ENCODE assay signal across 31 cellular contexts in genomic region chr7:80526472-80526871, GRCh38. TPM values are rescaled to one million over a fixed set of nuclear protein-coding genes. Genes with fewer than 3 reads are reported as not detected.
"Had no signal": no experiment of that assay in that cellular context is flagged by ENCODE, and none has a peak within 500 bp of the region (broad histone marks: within the 10 kb centered on the region; RNA-seq: fewer than 3 reads in every experiment).

No MANE protein-coding gene starts in this region.

- H3K27ac ChIP-seq: colonic mucosa, epithelial cell of prostate, esophagus squamous epithelium, left lung, lower lobe of right lung had no signal

- H3K36me3 ChIP-seq: colonic mucosa, esophagus squamous epithelium, gastrocnemius medialis, left lung, lower lobe of right lung had no signal

- DNase-seq: cerebellar nuclear complex; colonic mucosa; cortex of kidney; effector CD8-positive, alpha-beta T cell; effector memory CD8-positive, alpha-beta T cell; endodermal cell; erythroblast; esophagus squamous epithelium; foreskin fibroblast; foreskin melanocyte; gastrocnemius medialis; glutamatergic neuron; head of caudate nucleus; hippocampal formation; left cardiac atrium; left lung; lower lobe of right lung; mesendoderm; midbrain had no signal

- FAIRE-seq: endometrium, islet of Langerhans, keratinocyte had no signal

- H3K9me3 ChIP-seq: colonic mucosa, esophagus squamous epithelium, gastrocnemius medialis, left lung, lower lobe of right lung had no signal

- H3K4me3 ChIP-seq: colonic mucosa, esophagus squamous epithelium, left lung, lower lobe of right lung had no signal

- ATAC-seq: effector memory CD8-positive, alpha-beta T cell; esophagus mucosa; gastrocnemius medialis; left cardiac atrium; left lung; lower lobe of right lung had no signal

- H3K4me1 ChIP-seq: colonic mucosa, gastrocnemius medialis, left lung, lower lobe of right lung had no signal

- H3K27me3 ChIP-seq: colonic mucosa, esophagus squamous epithelium, gastrocnemius medialis, left lung had no signal

RNA-seq across cellular contexts. Expression of gene GNAT3, which starts 14.6 kb away (rescaled TPM):
- total RNA-seq: chondrocyte, colonic mucosa, dermis microvascular lymphatic vessel endothelial cell, endodermal cell, esophagus mucosa, esophagus squamous epithelium, gastrocnemius medialis, glomerular endothelial cell, kidney epithelial cell, left cardiac atrium, left lung, lower leg skin, lower lobe of right lung, lung microvascular endothelial cell, mononuclear cell had no signal
- polyA plus RNA-seq: keratinocyte had no signal
